ENCODE assay signal across 5 cellular contexts in genomic region chr13:52079891-52080290, GRCh38. TPM values are rescaled to one million over a fixed set of nuclear protein-coding genes. Genes with fewer than 3 reads are reported as not detected.
"Had no signal": no experiment of that assay in that cellular context is flagged by ENCODE, and none has a peak within 500 bp of the region (broad histone marks: within the 10 kb centered on the region; RNA-seq: fewer than 3 reads in every experiment).

No MANE protein-coding gene starts in this region.

RNA-seq across cellular contexts. Expression of gene NEK5, which starts 49.0 kb away (rescaled TPM):
- total RNA-seq: activated naive CD8-positive, alpha-beta T cell treated with anti-CD3 and anti-CD28 coated beads, Interleukin-2, amount 10 ng/mL, durations not matched to agents 7 days and 5 days; activated T-helper 1 cell treated with anti-CD3 and anti-CD28 coated beads, Interleukin-12 subunit alpha, Interleukin-12 subunit beta, Interleukin-2, Interleukin-4 antibody, amounts not matched to agents 30 ng/mL and 10 ng/mL and 1 ng/mL, durations not matched to agents 14 hours and 24 hours and 36 hours; activated T-helper 17 cell treated with anti-CD3 and anti-CD28 coated beads, Interleukin-2, amount 50 U/mL, for 72 hours; activated T-helper 2 cell treated with anti-CD3 and anti-CD28 coated beads, Interferon-gamma antibody, Interleukin-2, Interleukin-4, amounts not matched to agents 10 μg/mL and 5 μg/mL and 100 μg/mL, durations not matched to agents 14 hours and 24 hours and 36 hours; ascending aorta had no signal
